In genomic region chr2:235668782-235669181, GRCh38 we compare ENCODE assay signal across 11 cellular contexts.
DNase-seq lines count a peak whose midpoint lies in the region; ATAC-seq, FAIRE-seq and TF ChIP-seq lines count a peak whose summit lies in the region.
"Had no signal": no experiment of that assay in that cellular context is flagged by ENCODE, and none has a peak within 500 bp of the region (broad histone marks: within the 10 kb centered on the region; RNA-seq: fewer than 3 reads in every experiment).

No MANE protein-coding gene starts in this region.

- H3K36me3 ChIP-seq in PC-3 (ENCODE audit: low read depth, low read length) (no peaks in the 10 kb centered on the region), endothelial cell of umbilical vein (ENCODE audit: control insufficient read depth in 2 of 2, extremely low read depth in 1 of 2, insufficient read depth in 2 of 2, low read length in 2 of 2) (no peaks in the 10 kb centered on the region), parathyroid adenoma (ENCODE audit: control insufficient read depth, insufficient read depth, low read length) (no peaks in the 10 kb centered on the region)
- H3K36me3 ChIP-seq: tibial nerve had no signal

- H3K79me2 ChIP-seq in PC-3 (ENCODE audit: low read length) (peaks cover 82% of the 10 kb centered on the region), endothelial cell of umbilical vein (ENCODE audit: control insufficient read depth, insufficient read depth, low read length) (no peaks in the 10 kb centered on the region), parathyroid adenoma (peaks cover 18% of the 10 kb centered on the region)

- POLR2A ChIA-PET in PC-3 (lab: Charles Lee; ENCODE audit: unreplicated experiment) (interaction anchor here (0.6 kb wide), 1 partner anchor 78 kb away, joined by 10 read pairs; no protein-coding TSS in a partner anchor), endothelial cell of umbilical vein (lab: Charles Lee) (no interaction called here)

- BruUV-seq in PC-3 (replicated peaks; lab: Mats Ljungman, UMichigan) = no TSS peak
- no TSS peak for BruUV-seq in endothelial cell of umbilical vein (replicated peaks; lab: Mats Ljungman, UMichigan)

- H3K4me3 ChIP-seq in PC-3 (ENCODE audit: low read length) = no peak overlapping the region
- H3K4me3 ChIP-seq in endothelial cell of umbilical vein (replicated peaks in 1 of 3; ENCODE audit: insufficient read depth in 1 of 3, low read depth in 1 of 3, low read length in 3 of 3) = no peak overlapping the region
- no peak overlapping the region for H3K4me3 ChIP-seq in parathyroid adenoma (ENCODE audit: low read depth, low read length)
- H3K4me3 ChIP-seq: mucosa of descending colon had no signal

- H3K4me1 ChIP-seq in PC-3 (ENCODE audit: insufficient read depth, low read length) = peaks cover 39% of the 10 kb centered on the region
- H3K4me1 ChIP-seq in endothelial cell of umbilical vein (ENCODE audit: control insufficient read depth, extremely low read depth, insufficient read depth, low read length) = peaks cover 2% of the 10 kb centered on the region
- peaks cover 6% of the 10 kb centered on the region for H3K4me1 ChIP-seq in parathyroid adenoma

- no peak for TF ChIP-seq POLR2A in endothelial cell of umbilical vein (IDR thresholded peaks at IDR 0.05; ENCODE audit: low read depth, low read length)

- H2AFZ ChIP-seq in PC-3 (ENCODE audit: low read length) = no peak overlapping the region
- no peak overlapping the region for H2AFZ ChIP-seq in endothelial cell of umbilical vein (ENCODE audit: low read depth, low read length)
- H2AFZ ChIP-seq in parathyroid adenoma = no peak overlapping the region

- H3F3A ChIP-seq in PC-3 (ENCODE audit: low read length, unreplicated experiment) = no peaks in the 10 kb centered on the region

- peaks cover 37% of the 10 kb centered on the region for H4K20me1 ChIP-seq in PC-3 (ENCODE audit: low read length)
- no peaks in the 10 kb centered on the region for H4K20me1 ChIP-seq in endothelial cell of umbilical vein (replicated peaks; ENCODE audit: control insufficient read depth, extremely low read depth, insufficient read depth, low read length)

- H3K27me3 ChIP-seq in PC-3 (ENCODE audit: low read length) (no peaks in the 10 kb centered on the region), endothelial cell of umbilical vein (ENCODE audit: control insufficient read depth in 2 of 2, insufficient read depth in 2 of 2, low read length in 2 of 2) (peaks cover 22 to 27% of the 10 kb centered on the region in 2 experiments), parathyroid adenoma (ENCODE audit: control insufficient read depth, insufficient read depth, low read length) (no peaks in the 10 kb centered on the region)
- H3K27me3 ChIP-seq: tibial nerve had no signal

- FAIRE-seq in endothelial cell of umbilical vein (lab: Jason Lieb, UNC) = no peak
- FAIRE-seq: A204.1 had no signal

- DNase-seq in NCI-H748 (lab: John Stamatoyannopoulos, UW; ENCODE audit: unreplicated experiment) (peak; percentile 45), NCI-H748 treated with DMSO at 0.1 percent for 48 hours (lab: John Stamatoyannopoulos, UW) (no peak), PC-3 (no peak), endothelial cell of umbilical vein (ENCODE audit: low read depth, low spot score) (no peak)
- no peak for DNase-seq in effector CD8-positive, alpha-beta T cell (lab: John Stamatoyannopoulos, UW)

- intact Hi-C loops in PC-3 (cut with micrococcal nuclease) (no loop called here), endothelial cell of umbilical vein (cut with micrococcal nuclease) (no loop called here)

- H3K27ac ChIP-seq in PC-3 (ENCODE audit: low read length) = no peak overlapping the region
- no peak overlapping the region for H3K27ac ChIP-seq in endothelial cell of umbilical vein (ENCODE audit: insufficient read depth, low read depth, low read length)
- no peak overlapping the region for H3K27ac ChIP-seq in parathyroid adenoma

- H3K4me2 ChIP-seq in PC-3 (ENCODE audit: low read length) (peak overlapping the region; percentile 24; the same call in 1 of the 2 replicates), endothelial cell of umbilical vein (ENCODE audit: insufficient read depth, low read length) (peak overlapping the region; percentile 44), parathyroid adenoma (ENCODE audit: low read length) (peak overlapping the region; percentile 29)

- H3K9me3 ChIP-seq in PC-3 (ENCODE audit: low read length) = no peaks in the 10 kb centered on the region
- no peaks in the 10 kb centered on the region for H3K9me3 ChIP-seq in endothelial cell of umbilical vein (replicated peaks; ENCODE audit: control insufficient read depth, insufficient read depth, low read length)
- H3K9me3 ChIP-seq in parathyroid adenoma (ENCODE audit: control insufficient read depth, low read length) = no peaks in the 10 kb centered on the region
- H3K9me3 ChIP-seq: mucosa of descending colon, tibial nerve had no signal

- ATAC-seq in PC-3 = no peak
- no peak for ATAC-seq in GM21619 (IDR thresholded peaks at IDR 0.05; ENCODE audit: unreplicated experiment)
- ATAC-seq in HG03571 (IDR thresholded peaks at IDR 0.05; ENCODE audit: unreplicated experiment) = no peak

- H3K9ac ChIP-seq in PC-3 (ENCODE audit: low read length) = no peak overlapping the region
- H3K9ac ChIP-seq in endothelial cell of umbilical vein (replicated peaks; ENCODE audit: extremely low read depth, insufficient read depth, low read length) = no peak overlapping the region
- no peak overlapping the region for H3K9ac ChIP-seq in parathyroid adenoma

- TF ChIP-seq CTCF in PC-3 (conservative IDR thresholded peaks at IDR 0.05; ENCODE audit: low read depth, low read length) = no peak
- TF ChIP-seq CTCF in endothelial cell of umbilical vein (IDR thresholded peaks at IDR 0.05; ENCODE audit: extremely low read depth in 1 of 2, insufficient read depth in 1 of 2, low read depth in 1 of 2, low read length in 2 of 2) = no peak
- no peak for TF ChIP-seq CTCF in parathyroid adenoma (IDR thresholded peaks at IDR 0.05)

- dilution Hi-C loops in endothelial cell of umbilical vein (cut with MboI; ENCODE audit: extremely low pct_ligation_motif_present, low sequenced_read_pairs) = no loop called here

- H3K9me2 ChIP-seq in PC-3 (replicated peaks; ENCODE audit: low read length) = no peaks in the 10 kb centered on the region

- no peaks in the 10 kb centered on the region for H3K9me1 ChIP-seq in endothelial cell of umbilical vein (replicated peaks; ENCODE audit: control insufficient read depth, extremely low read depth, insufficient read depth, low read length)

- CTCF ChIA-PET in PC-3 (lab: Charles Lee) (no interaction called here), endothelial cell of umbilical vein (lab: Charles Lee) (interaction anchor here (0.9 kb wide), 1 partner anchor 77 kb away, joined by 3 read pairs; no protein-coding TSS in a partner anchor)

TF ChIP-seq in endothelial cell of umbilical vein, 7 proteins besides CTCF, POLR2A, EP300 and RAD21:
- TF ChIP-seq FOS (IDR thresholded peaks at IDR 0.05; ENCODE audit: borderline replicate concordance, insufficient read depth, low read length) (no peak), MYC (IDR thresholded peaks at IDR 0.05; ENCODE audit: low read depth, low read length) (no peak), JUN (IDR thresholded peaks at IDR 0.05; ENCODE audit: borderline replicate concordance, insufficient read depth, insufficient read length, low read depth) (no peak), EZH2 (IDR thresholded peaks at IDR 0.05; ENCODE audit: borderline replicate concordance, low read depth, low read length, severe bottlenecking) (no peak), GATA2 (IDR thresholded peaks at IDR 0.05; ENCODE audit: insufficient read depth, insufficient read length, low read depth, low read length) (no peak), POLR2AphosphoS5 (IDR thresholded peaks at IDR 0.05; ENCODE audit: insufficient read depth, low read depth, low read length) (no peak), MAX (IDR thresholded peaks at IDR 0.05; ENCODE audit: insufficient read depth, insufficient read length) (no peak)
